In genomic region chr9:123863164-123863855, GRCh38 we compare ENCODE assay signal across 18 cellular contexts.
DNase-seq lines count a peak whose midpoint lies in the region; ATAC-seq and TF ChIP-seq lines count a peak whose summit lies in the region.
"Had no signal": no experiment of that assay in that cellular context is flagged by ENCODE, and none has a peak within 500 bp of the region (broad histone marks: within the 10 kb centered on the region; RNA-seq: fewer than 3 reads in every experiment).

No MANE protein-coding gene starts in this region.

- no peak overlapping the region for H2BK15ac ChIP-seq in mesenchymal stem cell (ENCODE audit: low read depth, poor library complexity, severe bottlenecking)

- H3K4me3 Mint-ChIP-seq in endodermal cell = peak overlapping the region; percentile 8
- H3K4me3 Mint-ChIP-seq: activated naive CD8-positive, alpha-beta T cell treated with anti-CD3 and anti-CD28 coated beads, Interleukin-2, amount 50 U/mL, for 24 hours had no signal

- no peak overlapping the region for H2BK12ac ChIP-seq in mesenchymal stem cell (ENCODE audit: low read length in 2 of 2)

- no peak overlapping the region for H3K4me3 ChIP-seq in AG09309 (ENCODE audit: control insufficient read depth, low read depth, low read length)
- H3K4me3 ChIP-seq in HUES64 (ENCODE audit: low read length) = peak overlapping the region; percentile 35
- peak overlapping the region; percentile 17 for H3K4me3 ChIP-seq in endodermal cell (ENCODE audit: low read length)
- no peak overlapping the region for H3K4me3 ChIP-seq in mesenchymal stem cell (ENCODE audit: insufficient read depth in 1 of 2, low read depth in 1 of 2, low read length in 2 of 2)
- H3K4me3 ChIP-seq: coronary artery, pancreas had no signal

- no peak overlapping the region for H4K8ac ChIP-seq in mesenchymal stem cell (ENCODE audit: low read length)

- H3K27me3 ChIP-seq in HUES64 (ENCODE audit: insufficient read depth, low read length) (peaks cover 82% of the 10 kb centered on the region), endodermal cell (ENCODE audit: control insufficient read depth, insufficient read depth, low read length, poor library complexity, severe bottlenecking) (peaks cover 5% of the 10 kb centered on the region), mesenchymal stem cell (ENCODE audit: control insufficient read depth in 1 of 2, insufficient read depth in 1 of 2, low read length in 2 of 2) (no peaks in the 10 kb centered on the region)
- H3K27me3 ChIP-seq: pancreas had no signal

- H2AFZ ChIP-seq in mesenchymal stem cell (ENCODE audit: low read depth, low read length) = no peak overlapping the region

- H3K27ac Mint-ChIP-seq in endodermal cell = peak overlapping the region; percentile 34
- H3K27ac Mint-ChIP-seq: activated naive CD8-positive, alpha-beta T cell treated with anti-CD3 and anti-CD28 coated beads, Interleukin-2, amount 50 U/mL, for 24 hours had no signal

- no peak overlapping the region for H3K4me2 ChIP-seq in mesenchymal stem cell (ENCODE audit: low read length, poor library complexity, severe bottlenecking)

- peak overlapping the region; percentile 95 for H3K27ac ChIP-seq in HUES64 (ENCODE audit: low read depth, low read length)
- no peak overlapping the region for H3K27ac ChIP-seq in endodermal cell (ENCODE audit: low read depth, low read length)
- H3K27ac ChIP-seq in mesenchymal stem cell (ENCODE audit: low read length, poor library complexity, severe bottlenecking) = no peak overlapping the region
- H3K27ac ChIP-seq: coronary artery, pancreas had no signal

- H3K9me3 ChIP-seq in HUES64 (ENCODE audit: insufficient read depth, low read depth, low read length) (no peaks in the 10 kb centered on the region), endodermal cell (ENCODE audit: control insufficient read depth, low read length) (no peaks in the 10 kb centered on the region), mesenchymal stem cell (ENCODE audit: control insufficient read depth, low read length) (no peaks in the 10 kb centered on the region)
- H3K9me3 ChIP-seq: pancreas had no signal

- H3K4me1 Mint-ChIP-seq in endodermal cell = peaks cover 71% of the 10 kb centered on the region

- H3K9me3 Mint-ChIP-seq in endodermal cell = no peaks in the 10 kb centered on the region

- no peaks in the 10 kb centered on the region for H3K27me3 Mint-ChIP-seq in endodermal cell (ENCODE audit: insufficient read depth)
- H3K27me3 Mint-ChIP-seq: activated naive CD8-positive, alpha-beta T cell treated with anti-CD3 and anti-CD28 coated beads, Interleukin-2, amount 50 U/mL, for 24 hours had no signal

- DNase-seq in AG09309 (ENCODE audit: low read depth) = peak; percentile 8
- no peak for DNase-seq in endodermal cell
- peak; percentile 29 for DNase-seq in mesenchymal stem cell
- no peak for DNase-seq in SIG-M5 (lab: John Stamatoyannopoulos, UW)
- DNase-seq in GM19238 (ENCODE audit: insufficient read length, low spot score) = no peak
- no peak for DNase-seq in putamen (ENCODE audit: low spot score)
- DNase-seq: activated CD4-positive, alpha-beta T cell treated with anti-CD3 and anti-CD28 coated beads for 4 hours; activated naive CD8-positive, alpha-beta T cell treated with anti-CD3 and anti-CD28 coated beads, Interleukin-2, amount 50 U/mL, for 24 hours; erythroblast; midbrain; NCI-H2029 treated with DMSO at 0.1 percent for 48 hours; NCI-H82; pancreas; stimulated activated CD4-positive, alpha-beta T cell treated with anti-CD3 and anti-CD28 coated beads, Interleukin-15, amount 100 ng/mL, for 24 hours; substantia nigra had no signal

- H3K14ac ChIP-seq in mesenchymal stem cell (ENCODE audit: low read length in 2 of 2) = no peak overlapping the region

- H3K36me3 ChIP-seq in HUES64 (ENCODE audit: insufficient read depth, low read length) = no peaks in the 10 kb centered on the region
- H3K36me3 ChIP-seq in endodermal cell (ENCODE audit: control insufficient read depth, insufficient read depth, low read length) = no peaks in the 10 kb centered on the region
- H3K36me3 ChIP-seq in mesenchymal stem cell (ENCODE audit: control insufficient read depth in 1 of 2, insufficient read depth in 2 of 2, low read depth in 1 of 2, low read length in 2 of 2) = no peaks in the 10 kb centered on the region
- H3K36me3 ChIP-seq: pancreas had no signal

- 6% methylated on average over 5 of the region's 5 CpGs for WGBS in HUES64
- WGBS in endodermal cell (ENCODE audit: insufficient coverage in 1 of 2, insufficient read length in 1 of 2), 2 experiments = 0 to 7% methylated on average over 1 to 5 of the region's 5 CpGs
- 46% methylated on average over 3 of the region's 5 CpGs for WGBS in mesenchymal stem cell

- H3K9ac ChIP-seq in HUES64 (ENCODE audit: low read depth, low read length) (peak overlapping the region; percentile 66; the same call in 1 of the 2 replicates), endodermal cell (ENCODE audit: extremely low read depth, low read length, poor library complexity, severe bottlenecking) (no peak overlapping the region), mesenchymal stem cell (ENCODE audit: low read length) (no peak overlapping the region)

- H3K36me3 Mint-ChIP-seq in endodermal cell (ENCODE audit: low read depth) = peaks cover 2% of the 10 kb centered on the region

- H4K91ac ChIP-seq in mesenchymal stem cell (ENCODE audit: low read length) = no peak overlapping the region

- no peak overlapping the region for H2BK120ac ChIP-seq in mesenchymal stem cell (ENCODE audit: low read depth, low read length)

- H3K4me1 ChIP-seq in HUES64 (ENCODE audit: insufficient read depth, low read length) (peaks cover 93% of the 10 kb centered on the region), endodermal cell (ENCODE audit: control insufficient read depth, insufficient read depth, low read length) (peaks cover 20% of the 10 kb centered on the region), mesenchymal stem cell (ENCODE audit: control insufficient read depth, insufficient read depth, low read depth, low read length) (peaks cover 1% of the 10 kb centered on the region)
- H3K4me1 ChIP-seq: pancreas had no signal

- H2BK5ac ChIP-seq in mesenchymal stem cell (ENCODE audit: low read depth, low read length, poor library complexity, severe bottlenecking) = no peak overlapping the region

- no peak overlapping the region for H3K23ac ChIP-seq in mesenchymal stem cell (ENCODE audit: low read length in 2 of 2)

- no peak overlapping the region for H2AK5ac ChIP-seq in mesenchymal stem cell (ENCODE audit: low read length, severe bottlenecking)

- H3K18ac ChIP-seq in mesenchymal stem cell (ENCODE audit: low read depth in 1 of 2, low read length in 2 of 2) = no peak overlapping the region

- TF ChIP-seq CTCF in AG09309 (IDR thresholded peaks at IDR 0.05; ENCODE audit: control insufficient read depth, insufficient read depth, low read depth, low read length, missing control alignments) (no peak), endodermal cell (conservative IDR thresholded peaks at IDR 0.05) (no peak)

- H3K79me1 ChIP-seq in mesenchymal stem cell (replicated peaks; ENCODE audit: low read length, poor library complexity, severe bottlenecking) = peaks cover 7% of the 10 kb centered on the region

- ATAC-seq in GM19035 (IDR thresholded peaks at IDR 0.05; ENCODE audit: unreplicated experiment) = no peak
- ATAC-seq: activated naive CD8-positive, alpha-beta T cell treated with anti-CD3 and anti-CD28 coated beads, Interleukin-2, amount 50 U/mL, for 24 hours; pancreas had no signal

- no peak overlapping the region for H3K4ac ChIP-seq in mesenchymal stem cell (ENCODE audit: low read depth in 1 of 2, low read length in 2 of 2)

Comparison
In these comparisons a context has a peak if more than half of its experiments do, and no peak if none do; other contexts are left out.
1. DNase-seq: peak in AG09309 (single experiment) and mesenchymal stem cell (single experiment); none in endodermal cell (single experiment), SIG-M5 (single experiment), GM19238 (single experiment) and putamen (single experiment).
2. H3K4me3 ChIP-seq: peak in HUES64 (single experiment) and endodermal cell (single experiment); none in AG09309 (single experiment) and mesenchymal stem cell (0 of 2).